In the genomic region with DNA sequence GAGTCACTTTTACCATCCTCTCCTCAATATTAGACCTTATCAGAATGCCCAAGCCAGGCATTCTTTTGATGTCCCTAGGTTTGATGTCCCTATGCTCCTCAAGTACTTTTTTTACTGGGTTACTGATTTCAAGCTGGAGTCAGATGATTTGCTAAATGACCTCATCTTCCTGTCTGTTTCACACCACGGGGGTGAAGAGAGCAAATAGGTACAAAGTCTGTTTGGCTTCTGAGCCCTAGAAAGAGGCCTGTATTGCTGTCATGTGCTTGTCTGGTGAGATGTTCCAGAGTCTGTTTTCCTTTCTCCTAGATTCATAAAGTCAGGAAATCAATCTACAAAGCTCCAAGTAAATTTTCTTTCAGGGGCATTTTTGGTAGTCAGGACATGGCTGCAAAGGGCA, we compare ENCODE assay signal across 13 cellular contexts. TPM values are rescaled to one million over a fixed set of nuclear protein-coding genes. Genes with fewer than 3 reads are reported as not detected.
DNase-seq lines count a peak whose midpoint lies in the region; ATAC-seq, FAIRE-seq and TF ChIP-seq lines count a peak whose summit lies in the region.
"Had no signal": no experiment of that assay in that cellular context is flagged by ENCODE, and none has a peak within 500 bp of the region (broad histone marks: within the 10 kb centered on the region; RNA-seq: fewer than 3 reads in every experiment).

No MANE protein-coding gene starts in this region.

- H3K9me3 ChIP-seq in HEK293 (ENCODE audit: control insufficient read depth, insufficient read depth, low read depth, low read length) (no peaks in the 10 kb centered on the region), astrocyte (ENCODE audit: insufficient read depth, low read depth, low read length) (no peaks in the 10 kb centered on the region), upper lobe of right lung (no peaks in the 10 kb centered on the region)

- no peak overlapping the region for H3K9ac ChIP-seq in astrocyte (ENCODE audit: low read length)

- H3K4me3 ChIP-seq in HEK293 (ENCODE audit: low read depth, low read length) (no peak overlapping the region), astrocyte (ENCODE audit: insufficient read depth, low read depth, low read length) (no peak overlapping the region), upper lobe of right lung (no peak overlapping the region)

- no peaks in the 10 kb centered on the region for H4K20me1 ChIP-seq in astrocyte (ENCODE audit: insufficient read depth, low read length)

- H3K27me3 ChIP-seq in astrocyte (ENCODE audit: insufficient read depth, low read length) (no peaks in the 10 kb centered on the region), upper lobe of right lung (no peaks in the 10 kb centered on the region)

- H3K4me2 ChIP-seq in astrocyte (ENCODE audit: low read length) = no peak overlapping the region

- no peaks in the 10 kb centered on the region for H3K79me2 ChIP-seq in astrocyte (ENCODE audit: insufficient read depth, low read length)

- no peaks in the 10 kb centered on the region for H3K27me3 Mint-ChIP-seq in astrocyte (ENCODE audit: low read depth, unreplicated experiment)

- H3K36me3 Mint-ChIP-seq in astrocyte (ENCODE audit: low read depth, unreplicated experiment) = no peaks in the 10 kb centered on the region
- H3K36me3 Mint-ChIP-seq: activated naive CD4-positive, alpha-beta T cell treated with anti-CD3 and anti-CD28 coated beads, Interleukin-2, amount 50 U/mL, for 24 hours; CD4-positive, alpha-beta memory T cell; naive thymus-derived CD8-positive, alpha-beta T cell had no signal

- peaks cover 11% of the 10 kb centered on the region for H3K4me1 Mint-ChIP-seq in astrocyte (ENCODE audit: low read depth, unreplicated experiment)
- H3K4me1 Mint-ChIP-seq: CD4-positive, alpha-beta memory T cell had no signal

- FAIRE-seq in astrocyte (lab: Jason Lieb, UNC) = peak; percentile 45

- no peak overlapping the region for H2AFZ ChIP-seq in astrocyte (ENCODE audit: low read depth, low read length)

- no peaks in the 10 kb centered on the region for H3K4me1 ChIP-seq in HEK293 (ENCODE audit: control insufficient read depth, insufficient read depth, low read length)
- H3K4me1 ChIP-seq in astrocyte (ENCODE audit: insufficient read depth, low read length) = no peaks in the 10 kb centered on the region
- peaks cover 11% of the 10 kb centered on the region for H3K4me1 ChIP-seq in upper lobe of right lung

- no peaks in the 10 kb centered on the region for H3K36me3 ChIP-seq in HEK293 (ENCODE audit: control insufficient read depth in 2 of 2, insufficient read depth in 1 of 2, low read length in 2 of 2)
- no peaks in the 10 kb centered on the region for H3K36me3 ChIP-seq in astrocyte (ENCODE audit: insufficient read depth, low read length)
- H3K36me3 ChIP-seq in upper lobe of right lung = no peaks in the 10 kb centered on the region

- intact Hi-C loops in upper lobe of right lung (cut with DNase I) = no loop called here

- peak overlapping the region; percentile 16 for H3K27ac Mint-ChIP-seq in astrocyte (ENCODE audit: unreplicated experiment)
- H3K27ac Mint-ChIP-seq: activated naive CD4-positive, alpha-beta T cell treated with anti-CD3 and anti-CD28 coated beads, Interleukin-2, amount 50 U/mL, for 24 hours; CD4-positive, alpha-beta memory T cell; naive thymus-derived CD8-positive, alpha-beta T cell had no signal

- peak; percentile 97 for ATAC-seq in left lobe of liver
- ATAC-seq in upper lobe of right lung = peak; percentile 57
- no peak for ATAC-seq in GM18517 (IDR thresholded peaks at IDR 0.05; ENCODE audit: unreplicated experiment)
- ATAC-seq: naive thymus-derived CD8-positive, alpha-beta T cell had no signal

- DNase-seq in astrocyte (ENCODE audit: low read depth) = no peak
- DNase-seq in left lobe of liver (ENCODE audit: low spot score) = peak; percentile 62
- DNase-seq in upper lobe of right lung = no peak
- no peak for DNase-seq in activated gamma-delta T cell (lab: John Stamatoyannopoulos, UW)
- no peak for DNase-seq in RKO (ENCODE audit: low spot score)
- DNase-seq: CD4-positive, alpha-beta memory T cell; naive thymus-derived CD8-positive, alpha-beta T cell; NCI-H510A treated with DMSO at 0.1 percent for 48 hours; Right ventricle myocardium superior had no signal

- TF ChIP-seq CTCF in HEK293 (tag by site-specific recombination; IDR thresholded peaks at IDR 0.05) (no peak), astrocyte (IDR thresholded peaks at IDR 0.05; ENCODE audit: insufficient read depth, low read depth, low read length) (no peak), upper lobe of right lung (IDR thresholded peaks at IDR 0.05) (no peak)

- H3K27ac ChIP-seq in HEK293 (ENCODE audit: extremely low read depth, low read depth, low read length) (no peak overlapping the region), astrocyte (ENCODE audit: low read depth, low read length) (no peak overlapping the region), upper lobe of right lung (no peak overlapping the region)

- H3K9me3 Mint-ChIP-seq in astrocyte (ENCODE audit: unreplicated experiment) = no peaks in the 10 kb centered on the region
- H3K9me3 Mint-ChIP-seq: activated naive CD4-positive, alpha-beta T cell treated with anti-CD3 and anti-CD28 coated beads, Interleukin-2, amount 50 U/mL, for 24 hours; naive thymus-derived CD8-positive, alpha-beta T cell had no signal

- CTCF ChIA-PET in HEK293 (lab: Yijun Ruan, JAX) = interaction anchor here (0.8 to 1.8 kb wide), 4 partner anchors 12 to 110 kb away, joined by 4 to 5 read pairs (median 4); no protein-coding TSS in a partner anchor

- POLR2A ChIA-PET in HEK293 (lab: Yijun Ruan, JAX) = interaction anchor here (1.2 kb wide), 1 partner anchor 13 kb away, joined by 6 read pairs; the partner anchor contains the start of gene DAB2

- H3K4me3 Mint-ChIP-seq in astrocyte (ENCODE audit: unreplicated experiment) = no peak overlapping the region
- H3K4me3 Mint-ChIP-seq: activated naive CD4-positive, alpha-beta T cell treated with anti-CD3 and anti-CD28 coated beads, Interleukin-2, amount 50 U/mL, for 24 hours; CD4-positive, alpha-beta memory T cell; naive thymus-derived CD8-positive, alpha-beta T cell had no signal

TF ChIP-seq in HEK293, 187 proteins besides CTCF, POLR2A, EP300 and RAD21:
- TF ChIP-seq MYNN (tag by site-specific recombination; IDR thresholded peaks at IDR 0.05; ENCODE audit: borderline replicate concordance) (no peak), ZNF335 (tag by site-specific recombination; conservative IDR thresholded peaks at IDR 0.05) (0 out of 2 replicates have a peak, but pooled peaks have one; percentile 31), KLF7 (tag by site-specific recombination; IDR thresholded peaks at IDR 0.05; ENCODE audit: borderline replicate concordance) (no peak), ZNF16 (tag by site-specific recombination; IDR thresholded peaks at IDR 0.05; ENCODE audit: low read depth) (no peak)
- TF ChIP-seq, protein P1, sequence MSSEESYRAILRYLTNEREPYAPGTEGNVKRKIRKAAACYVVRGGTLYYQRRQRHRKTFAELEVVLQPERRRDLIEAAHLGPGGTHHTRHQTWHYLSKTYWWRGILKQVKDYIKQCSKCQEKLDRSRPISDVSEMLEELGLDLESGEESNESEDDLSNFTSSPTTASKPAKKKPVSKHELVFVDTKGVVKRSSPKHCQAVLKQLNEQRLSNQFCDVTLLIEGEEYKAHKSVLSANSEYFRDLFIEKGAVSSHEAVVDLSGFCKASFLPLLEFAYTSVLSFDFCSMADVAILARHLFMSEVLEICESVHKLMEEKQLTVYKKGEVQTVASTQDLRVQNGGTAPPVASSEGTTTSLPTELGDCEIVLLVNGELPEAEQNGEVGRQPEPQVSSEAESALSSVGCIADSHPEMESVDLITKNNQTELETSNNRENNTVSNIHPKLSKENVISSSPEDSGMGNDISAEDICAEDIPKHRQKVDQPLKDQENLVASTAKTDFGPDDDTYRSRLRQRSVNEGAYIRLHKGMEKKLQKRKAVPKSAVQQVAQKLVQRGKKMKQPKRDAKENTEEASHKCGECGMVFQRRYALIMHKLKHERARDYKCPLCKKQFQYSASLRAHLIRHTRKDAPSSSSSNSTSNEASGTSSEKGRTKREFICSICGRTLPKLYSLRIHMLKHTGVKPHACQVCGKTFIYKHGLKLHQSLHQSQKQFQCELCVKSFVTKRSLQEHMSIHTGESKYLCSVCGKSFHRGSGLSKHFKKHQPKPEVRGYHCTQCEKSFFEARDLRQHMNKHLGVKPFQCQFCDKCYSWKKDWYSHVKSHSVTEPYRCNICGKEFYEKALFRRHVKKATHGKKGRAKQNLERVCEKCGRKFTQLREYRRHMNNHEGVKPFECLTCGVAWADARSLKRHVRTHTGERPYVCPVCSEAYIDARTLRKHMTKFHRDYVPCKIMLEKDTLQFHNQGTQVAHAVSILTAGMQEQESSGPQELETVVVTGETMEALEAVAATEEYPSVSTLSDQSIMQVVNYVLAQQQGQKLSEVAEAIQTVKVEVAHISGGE (tag by site-specific recombination; conservative IDR thresholded peaks at IDR 0.05; ENCODE audit: low read depth) = no peak

RNA-seq across cellular contexts. Expression of gene DAB2, which starts 12.7 kb away (rescaled TPM):
- total RNA-seq in astrocyte = 76.8 and 84.5 TPM in 2 replicates
- total RNA-seq in left lobe of liver = 7.6 TPM
- total RNA-seq in upper lobe of right lung = 145 TPM
- total RNA-seq: activated CD8-positive, alpha-beta memory T cell treated with anti-CD3 and anti-CD28 coated beads for 36 hours had no signal
